1 cellular context compared by ENCODE assay signal in the genomic region with DNA sequence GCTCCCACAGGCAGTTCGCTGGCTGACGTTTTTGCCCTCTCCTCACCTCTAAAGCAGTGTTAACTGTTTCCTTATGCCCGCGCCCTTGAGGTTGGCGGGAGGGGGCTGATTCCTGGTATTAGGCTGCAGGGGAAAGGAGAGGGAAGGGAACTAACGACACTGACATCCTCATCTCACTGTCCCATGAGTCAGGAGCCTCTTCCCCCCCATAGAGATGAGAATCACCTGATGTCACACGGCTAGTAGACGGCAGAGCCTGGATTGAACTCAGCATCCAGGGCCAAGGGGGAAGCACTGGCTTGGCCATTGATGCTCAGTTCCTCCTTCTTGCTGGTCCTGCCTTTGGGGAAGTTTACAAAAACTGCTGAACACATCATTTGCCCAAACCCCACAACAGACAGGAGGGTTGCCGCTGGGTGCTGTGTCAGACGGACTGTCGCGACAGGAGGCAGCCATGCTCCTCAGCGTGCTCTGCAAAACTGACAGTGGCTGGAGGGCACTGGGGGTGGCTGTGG.
TF ChIP-seq lines count a peak whose summit lies in the region.

No MANE protein-coding gene starts in this region.

TF ChIP-seq in endothelial cell of umbilical vein, 7 proteins besides CTCF, POLR2A, EP300 and RAD21:
- no peak for TF ChIP-seq FOS (IDR thresholded peaks at IDR 0.05; ENCODE audit: borderline replicate concordance, insufficient read depth, low read length)
- TF ChIP-seq POLR2AphosphoS5 (IDR thresholded peaks at IDR 0.05; ENCODE audit: insufficient read depth, low read depth, low read length): no peak
TF ChIP-seq in endothelial cell of umbilical vein: peak in this region for 0.
